Comparison of ENCODE assay signal across 13 cellular contexts in genomic region chr14:71592361-71592760, GRCh38.
DNase-seq lines count a peak whose midpoint lies in the region; ATAC-seq and TF ChIP-seq lines count a peak whose summit lies in the region.
"Had no signal": no experiment of that assay in that cellular context is flagged by ENCODE, and none has a peak within 500 bp of the region (broad histone marks: within the 10 kb centered on the region; RNA-seq: fewer than 3 reads in every experiment).

No MANE protein-coding gene starts in this region.

- H3K27me3 ChIP-seq in smooth muscle cell (ENCODE audit: low read depth) (no peaks in the 10 kb centered on the region), MM.1S (replicated peaks; ENCODE audit: insufficient read depth, low read length) (no peaks in the 10 kb centered on the region)

- peaks cover 28% of the 10 kb centered on the region for H3K36me3 Mint-ChIP-seq in activated T-cell treated with anti-CD3 and anti-CD28 coated beads, Interleukin-2, amount 50 U/mL, for 24 hours (ENCODE audit: low read depth)
- H3K36me3 Mint-ChIP-seq in activated T-cell treated with anti-CD3 and anti-CD28 coated beads, Interleukin-2, amount 50 U/mL, for 4 hours (ENCODE audit: insufficient read depth), result peaks cover 18% of the 10 kb centered on the region

- ATAC-seq in activated T-cell treated with anti-CD3 and anti-CD28 coated beads, Interleukin-2, amount 50 U/mL, for 4 hours, result no peak
- ATAC-seq in GM18502 (IDR thresholded peaks at IDR 0.05; ENCODE audit: poor library complexity, unreplicated experiment), result no peak

- H3K4me2 ChIP-seq in smooth muscle cell, result peak overlapping the region; percentile 71
- no peak overlapping the region for H3K4me2 ChIP-seq in MM.1S (ENCODE audit: low read depth, low read length)

- H3K9ac ChIP-seq in smooth muscle cell (ENCODE audit: low read depth) (peak overlapping the region; percentile 25), MM.1S (ENCODE audit: low read length) (no peak overlapping the region)

- TF ChIP-seq CTCF in smooth muscle cell (IDR thresholded peaks at IDR 0.05; ENCODE audit: borderline replicate concordance, insufficient read depth, poor library complexity, severe bottlenecking), result no peak
- TF ChIP-seq CTCF in MM.1S (IDR thresholded peaks at IDR 0.05; ENCODE audit: low read length), result no peak

- no peaks in the 10 kb centered on the region for H3K36me3 ChIP-seq in smooth muscle cell (ENCODE audit: low read depth)
- no peaks in the 10 kb centered on the region for H3K36me3 ChIP-seq in MM.1S (replicated peaks; ENCODE audit: insufficient read depth, low read length)

- H3K9me3 ChIP-seq in smooth muscle cell (replicated peaks; ENCODE audit: low read depth) (no peaks in the 10 kb centered on the region), MM.1S (replicated peaks; ENCODE audit: insufficient read depth, low read length) (no peaks in the 10 kb centered on the region)

- H2AFZ ChIP-seq in smooth muscle cell (ENCODE audit: low read depth) (no peak overlapping the region), MM.1S (ENCODE audit: low read length) (no peak overlapping the region)

- peaks cover 43% of the 10 kb centered on the region for H3K4me1 ChIP-seq in smooth muscle cell (ENCODE audit: low read depth)
- H3K4me1 ChIP-seq in MM.1S (ENCODE audit: low read length), result 0 out of 2 replicates have a peak, but pooled peaks cover 8% of the 10 kb centered on the region

- DNase-seq in activated T-cell treated with anti-CD3 and anti-CD28 coated beads, Interleukin-2, amount 50 U/mL, for 24 hours, result no peak
- no peak for DNase-seq in activated T-cell treated with anti-CD3 and anti-CD28 coated beads, Interleukin-2, amount 50 U/mL, for 4 hours
- DNase-seq in NCI-H69 (lab: John Stamatoyannopoulos, UW) (peak; percentile 30), epithelial cell of prostate (ENCODE audit: low read depth, low spot score) (no peak), smooth muscle cell (lab: John Stamatoyannopoulos, UW; ENCODE audit: unreplicated experiment) (no peak), Kasumi-1 (lab: John Stamatoyannopoulos, UW) (no peak), MM.1S (no peak)
- DNase-seq: activated CD4-positive, alpha-beta T cell treated with anti-CD3 and anti-CD28 coated beads, Interleukin-2, amount 50 U/mL, for 1 hour; NCI-H187 treated with DMSO at 0.1 percent for 48 hours; retina had no signal

- H3K9me2 ChIP-seq in MM.1S (replicated peaks; ENCODE audit: insufficient read depth, low read length), result no peaks in the 10 kb centered on the region

- peak overlapping the region; percentile 55 for H3K27ac Mint-ChIP-seq in activated T-cell treated with anti-CD3 and anti-CD28 coated beads, Interleukin-2, amount 50 U/mL, for 24 hours

- WGBS in smooth muscle cell (ENCODE audit: low lambda C conversion rate), result 35% methylated on average over 2 of the region's 2 CpGs

- no peak overlapping the region for H3K4me3 Mint-ChIP-seq in activated T-cell treated with anti-CD3 and anti-CD28 coated beads, Interleukin-2, amount 50 U/mL, for 24 hours
- H3K4me3 Mint-ChIP-seq in activated T-cell treated with anti-CD3 and anti-CD28 coated beads, Interleukin-2, amount 50 U/mL, for 4 hours, result no peak overlapping the region

- H3K9me3 Mint-ChIP-seq in activated T-cell treated with anti-CD3 and anti-CD28 coated beads, Interleukin-2, amount 50 U/mL, for 24 hours, result no peaks in the 10 kb centered on the region
- no peaks in the 10 kb centered on the region for H3K9me3 Mint-ChIP-seq in activated T-cell treated with anti-CD3 and anti-CD28 coated beads, Interleukin-2, amount 50 U/mL, for 4 hours
- H3K9me3 Mint-ChIP-seq: activated naive CD4-positive, alpha-beta T cell treated with anti-CD3 and anti-CD28 coated beads, Interleukin-2, amount 50 U/mL, for 72 hours had no signal

- H3F3A ChIP-seq in smooth muscle cell (ENCODE audit: low read depth) (peaks cover 22% of the 10 kb centered on the region), MM.1S (ENCODE audit: insufficient read depth, low read length) (no peaks in the 10 kb centered on the region)

- H3K27me3 Mint-ChIP-seq in activated T-cell treated with anti-CD3 and anti-CD28 coated beads, Interleukin-2, amount 50 U/mL, for 24 hours, result no peaks in the 10 kb centered on the region
- no peaks in the 10 kb centered on the region for H3K27me3 Mint-ChIP-seq in activated T-cell treated with anti-CD3 and anti-CD28 coated beads, Interleukin-2, amount 50 U/mL, for 4 hours (ENCODE audit: low read depth)

- H3K79me2 ChIP-seq in smooth muscle cell (ENCODE audit: low read depth) (peaks cover 68% of the 10 kb centered on the region), MM.1S (ENCODE audit: low read length) (no peaks in the 10 kb centered on the region)

- peaks cover 61% of the 10 kb centered on the region for H3K4me1 Mint-ChIP-seq in activated T-cell treated with anti-CD3 and anti-CD28 coated beads, Interleukin-2, amount 50 U/mL, for 24 hours (ENCODE audit: low read depth)
- H3K4me1 Mint-ChIP-seq in activated T-cell treated with anti-CD3 and anti-CD28 coated beads, Interleukin-2, amount 50 U/mL, for 4 hours (ENCODE audit: low read depth), result peaks cover 40% of the 10 kb centered on the region

- no peaks in the 10 kb centered on the region for H4K20me1 ChIP-seq in smooth muscle cell (ENCODE audit: low read depth)
- no peaks in the 10 kb centered on the region for H4K20me1 ChIP-seq in MM.1S (ENCODE audit: insufficient read depth, low read length)

- no peak overlapping the region for H3K4me3 ChIP-seq in smooth muscle cell
- H3K4me3 ChIP-seq in MM.1S (ENCODE audit: low read length), result no peak overlapping the region
- H3K4me3 ChIP-seq: coronary artery had no signal

- H3K27ac ChIP-seq in epithelial cell of prostate (peak overlapping the region; percentile 85), smooth muscle cell (ENCODE audit: low read depth) (peak overlapping the region; percentile 86), MM.1S (ENCODE audit: low read length) (no peak overlapping the region)
- H3K27ac ChIP-seq: coronary artery had no signal
